ENCODE assay signal across 8 cellular contexts in the genomic region with DNA sequence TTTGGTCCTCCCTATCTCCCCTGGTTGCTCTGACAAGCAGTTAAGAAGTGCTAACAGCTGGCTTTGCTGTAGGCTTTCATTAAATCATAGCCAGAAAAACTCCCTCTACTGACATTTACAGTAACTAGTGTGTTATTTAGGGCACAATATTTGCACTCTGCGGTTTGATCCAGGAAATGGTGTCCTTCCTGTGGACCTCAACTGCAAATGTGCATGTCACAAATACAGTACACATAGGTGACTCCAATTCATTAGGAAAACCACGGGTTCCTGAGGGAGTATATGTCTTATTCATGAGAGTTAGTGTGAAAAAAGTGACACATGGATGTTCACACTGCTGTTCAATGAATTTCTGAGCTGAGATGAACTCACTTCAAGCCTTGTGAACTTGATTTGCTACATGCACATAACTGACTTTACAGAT.
DNase-seq lines count a peak whose midpoint lies in the region; ATAC-seq and TF ChIP-seq lines count a peak whose summit lies in the region.

No MANE protein-coding gene starts in this region.

- no TSS peak for BruUV-seq in MCF 10A (replicated peaks; lab: Mats Ljungman, UMichigan)

- peaks cover 20 to 27% (median 25%) of the 10 kb centered on the region in 4 donors for H3K4me1 Mint-ChIP-seq in CD4-positive, alpha-beta memory T cell
- peaks cover 45% of the 10 kb centered on the region for H3K4me1 Mint-ChIP-seq in MCF 10A (ENCODE audit: insufficient read depth, unreplicated experiment)
- peaks cover 19 to 28% (median 21%) of the 10 kb centered on the region in 7 donors for H3K4me1 Mint-ChIP-seq in naive thymus-derived CD4-positive, alpha-beta T cell

- H3K9me3 Mint-ChIP-seq in CD4-positive, alpha-beta memory T cell = no peaks in the 10 kb centered on the region
- no peaks in the 10 kb centered on the region for H3K9me3 Mint-ChIP-seq in MCF 10A (ENCODE audit: unreplicated experiment)
- no peaks in the 10 kb centered on the region for H3K9me3 Mint-ChIP-seq in naive thymus-derived CD4-positive, alpha-beta T cell

- peak; percentile 89 for ATAC-seq in GM18861 (IDR thresholded peaks at IDR 0.05; ENCODE audit: unreplicated experiment)
- ATAC-seq in HG03045 (IDR thresholded peaks at IDR 0.05; ENCODE audit: unreplicated experiment) = peak; percentile 75
- peak; percentile 69 for ATAC-seq in naive thymus-derived CD4-positive, alpha-beta T cell

- peak; percentile 3 to 40 (median 13) for DNase-seq in CD4-positive, alpha-beta memory T cell
- DNase-seq in NCI-H748 (lab: John Stamatoyannopoulos, UW; ENCODE audit: unreplicated experiment) = peak; percentile 66
- DNase-seq in MCF 10A (ENCODE audit: unreplicated experiment) = peak; percentile 67
- peak in 2 of 9 donors; percentile 3 to 22 for DNase-seq in naive thymus-derived CD4-positive, alpha-beta T cell
- DNase-seq in HK-2 (ENCODE audit: unreplicated experiment) = no peak
- no peak for DNase-seq in NCI-H1105 (lab: John Stamatoyannopoulos, UW)

- no peaks in the 10 kb centered on the region for H3K27me3 ChIP-seq in CD4-positive, alpha-beta memory T cell (ENCODE audit: insufficient read depth, low read length)
- H3K27me3 ChIP-seq in naive thymus-derived CD4-positive, alpha-beta T cell (ENCODE audit: control insufficient read depth in 2 of 2, insufficient read depth in 2 of 2, low read length in 2 of 2) = no peaks in the 10 kb centered on the region

- H3K27ac ChIP-seq in CD4-positive, alpha-beta memory T cell (ENCODE audit: low read depth, low read length) = no peak overlapping the region
- H3K27ac ChIP-seq in naive thymus-derived CD4-positive, alpha-beta T cell (ENCODE audit: low read depth, low read length) = no peak overlapping the region

- no peaks in the 10 kb centered on the region for H3K36me3 ChIP-seq in CD4-positive, alpha-beta memory T cell (ENCODE audit: insufficient read depth, low read length)
- no peaks in the 10 kb centered on the region for H3K36me3 ChIP-seq in naive thymus-derived CD4-positive, alpha-beta T cell (ENCODE audit: control insufficient read depth in 2 of 3, insufficient read depth in 3 of 3, low read length in 3 of 3)

- intact Hi-C loops in CD4-positive, alpha-beta memory T cell (cut with micrococcal nuclease) = no loop called here
- intact Hi-C loops in MCF 10A (cut with micrococcal nuclease) = loop anchor here (2.0 kb wide), 3 partner anchors 42 to 284 kb away; no protein-coding TSS in a partner anchor
- intact Hi-C loops in naive thymus-derived CD4-positive, alpha-beta T cell (cut with micrococcal nuclease) = loop anchor here in 1 of 2 donors (2.0 to 5.0 kb wide), 2 partner anchors 127 to 184 kb away; no protein-coding TSS in a partner anchor

- H3K4me3 ChIP-seq in CD4-positive, alpha-beta memory T cell (ENCODE audit: low read length in 2 of 2) = no peak overlapping the region
- no peak overlapping the region for H3K4me3 ChIP-seq in naive thymus-derived CD4-positive, alpha-beta T cell (ENCODE audit: low read length)

- H3K4me3 Mint-ChIP-seq in CD4-positive, alpha-beta memory T cell = peak overlapping the region in 6 of 8 donors; percentile 22 to 62 (median 36)
- H3K4me3 Mint-ChIP-seq in MCF 10A (ENCODE audit: unreplicated experiment) = no peak overlapping the region
- peak overlapping the region in 4 of 10 donors; percentile 2 to 74 (median 12) for H3K4me3 Mint-ChIP-seq in naive thymus-derived CD4-positive, alpha-beta T cell

- TF ChIP-seq CTCF in MCF 10A (IDR thresholded peaks at IDR 0.05; ENCODE audit: unreplicated experiment) = no peak

- H3K9me3 ChIP-seq in CD4-positive, alpha-beta memory T cell (ENCODE audit: control insufficient read depth in 1 of 2, low read length in 2 of 2) = no peaks in the 10 kb centered on the region
- no peaks in the 10 kb centered on the region for H3K9me3 ChIP-seq in naive thymus-derived CD4-positive, alpha-beta T cell (ENCODE audit: control insufficient read depth in 2 of 3, low read length in 3 of 3)

- peaks cover 25% of the 10 kb centered on the region for H3K4me1 ChIP-seq in CD4-positive, alpha-beta memory T cell (ENCODE audit: insufficient read depth, low read length)
- peaks cover 0 to 19% of the 10 kb centered on the region in 2 donors for H3K4me1 ChIP-seq in naive thymus-derived CD4-positive, alpha-beta T cell (ENCODE audit: control insufficient read depth in 2 of 2, insufficient read depth in 2 of 2, low read length in 2 of 2)

- H3K36me3 Mint-ChIP-seq in CD4-positive, alpha-beta memory T cell = no peaks in the 10 kb centered on the region
- H3K36me3 Mint-ChIP-seq in MCF 10A (ENCODE audit: insufficient read depth, unreplicated experiment) = peaks cover 35% of the 10 kb centered on the region
- no peaks in the 10 kb centered on the region for H3K36me3 Mint-ChIP-seq in naive thymus-derived CD4-positive, alpha-beta T cell

- CTCF ChIA-PET in CD4-positive, alpha-beta memory T cell (lab: Charles Lee; ENCODE audit: partially characterized antibody) = no interaction called here
- CTCF ChIA-PET in MCF 10A (lab: Yijun Ruan, JAX) = interaction anchor here (0.7 to 1.2 kb wide), 8 partner anchors 11 to 184 kb away, joined by 3 to 5 read pairs (median 4); no protein-coding TSS in a partner anchor
- CTCF ChIA-PET in naive thymus-derived CD4-positive, alpha-beta T cell (lab: Charles Lee) = no interaction called here

- POLR2A ChIA-PET in CD4-positive, alpha-beta memory T cell (lab: Charles Lee; ENCODE audit: partially characterized antibody) = interaction anchor here (0.7 kb wide), 1 partner anchor 76 kb away, joined by 3 read pairs; no protein-coding TSS in a partner anchor
- POLR2A ChIA-PET in MCF 10A (lab: Yijun Ruan, JAX) = interaction anchor here (0.8 to 4.2 kb wide), 24 partner anchors 8 to 283 kb away, joined by 3 to 31 read pairs (median 4); no protein-coding TSS in a partner anchor
- POLR2A ChIA-PET in naive thymus-derived CD4-positive, alpha-beta T cell (lab: Charles Lee) = no interaction called here

- no peaks in the 10 kb centered on the region for H3K27me3 Mint-ChIP-seq in CD4-positive, alpha-beta memory T cell
- H3K27me3 Mint-ChIP-seq in MCF 10A (ENCODE audit: insufficient read depth, unreplicated experiment) = no peaks in the 10 kb centered on the region
- H3K27me3 Mint-ChIP-seq in naive thymus-derived CD4-positive, alpha-beta T cell = peaks cover 0 to 4% (median 0%) of the 10 kb centered on the region in 5 donors

- peak overlapping the region in 4 of 7 donors; percentile 13 to 60 (median 36) for H3K27ac Mint-ChIP-seq in CD4-positive, alpha-beta memory T cell
- peak overlapping the region; percentile 75 for H3K27ac Mint-ChIP-seq in MCF 10A (ENCODE audit: low read depth, unreplicated experiment)
- H3K27ac Mint-ChIP-seq in naive thymus-derived CD4-positive, alpha-beta T cell = peak overlapping the region in 1 of 9 donors; percentile 31

Comparison
In these comparisons a context has a peak if more than half of its experiments do, and no peak if none do; other contexts are left out.
1. DNase-seq: peak in CD4-positive, alpha-beta memory T cell (5 of 5), NCI-H748 (single experiment) and MCF 10A (single experiment); none in HK-2 (single experiment) and NCI-H1105 (single experiment).
2. Peak in every context shown above with its lines, with median percentiles within 50 percentile points of each other: ATAC-seq.